ENCODE assay signal across 8 cellular contexts in the genomic region with DNA sequence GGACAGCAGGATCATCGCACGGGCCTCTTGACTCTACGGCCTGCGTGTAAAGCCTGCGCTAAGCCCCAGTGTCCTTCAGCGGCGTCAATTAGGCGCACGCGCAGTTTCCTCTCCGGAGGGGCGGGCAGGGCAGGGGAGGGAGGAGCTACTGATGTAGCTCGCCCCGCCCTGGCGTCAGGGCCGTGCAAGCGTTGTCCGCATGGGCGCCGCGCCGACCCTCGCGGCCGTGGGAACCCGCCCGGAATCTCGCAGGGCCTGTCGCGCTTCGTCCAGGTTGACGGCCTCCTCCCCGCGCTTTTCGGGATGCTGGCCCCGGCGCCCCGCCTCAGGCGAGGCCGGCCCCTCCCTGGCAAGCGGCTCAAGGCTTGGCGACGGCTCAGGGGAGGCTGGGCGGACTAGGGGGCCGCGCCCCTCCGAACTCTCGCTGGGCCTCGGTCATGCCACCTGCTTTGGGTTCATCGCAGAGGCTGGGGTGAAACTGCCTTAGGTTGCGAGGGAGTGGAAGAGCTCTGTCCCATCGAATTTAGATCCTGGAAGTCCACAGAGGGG.
DNase-seq lines count a peak whose midpoint lies in the region; ATAC-seq and TF ChIP-seq lines count a peak whose summit lies in the region.

No MANE protein-coding gene starts in this region.

- peak overlapping the region; percentile 27 for H3K27ac Mint-ChIP-seq in Calu3 (ENCODE audit: unreplicated experiment)

- no peaks in the 10 kb centered on the region for H3K27me3 Mint-ChIP-seq in Calu3 (ENCODE audit: unreplicated experiment)

- peaks cover 8% of the 10 kb centered on the region for H3K4me1 Mint-ChIP-seq in Calu3 (ENCODE audit: low read depth, unreplicated experiment)

- TF ChIP-seq CTCF in Calu3 (IDR thresholded peaks at IDR 0.05; ENCODE audit: unreplicated experiment) = no peak

- H3K9me3 Mint-ChIP-seq in Calu3 (ENCODE audit: low read depth, unreplicated experiment) = no peaks in the 10 kb centered on the region

- DNase-seq in Calu3 (peak; percentile 61), NCI-H1105 treated with DMSO at 0.1 percent for 48 hours (lab: John Stamatoyannopoulos, UW) (peak; percentile 92), lung microvascular endothelial cell (ENCODE audit: low read depth in 2 of 2) (peak; percentile 88 to 92), glomerular visceral epithelial cell (ENCODE audit: extremely low spot score) (no peak)
- DNase-seq in activated CD8-positive, alpha-beta memory T cell treated with anti-CD3 and anti-CD28 coated beads for 4 hours (ENCODE audit: low read depth in 2 of 2) = peak; percentile 45 to 47
- peak; percentile 49 for DNase-seq in effector CD8-positive, alpha-beta T cell (lab: John Stamatoyannopoulos, UW)
- peak; percentile 34 to 74 (median 48) for DNase-seq in stimulated activated CD4-positive, alpha-beta T cell treated with anti-CD3 and anti-CD28 coated beads, TNF-alpha, amount 100 ng/mL, for 24 hours (ENCODE audit: low read depth in 3 of 3)

- CTCF ChIA-PET in Calu3 (lab: Charles Lee) = interaction anchor here (0.7 to 1.1 kb wide), 4 partner anchors 13 to 64 kb away, joined by 3 to 4 read pairs (median 3); no protein-coding TSS in a partner anchor

- peak overlapping the region; percentile 60 for H3K4me3 Mint-ChIP-seq in Calu3 (ENCODE audit: low read depth, unreplicated experiment)

- ATAC-seq in GM21619 (IDR thresholded peaks at IDR 0.05; ENCODE audit: unreplicated experiment) = peak; percentile 82

- BruUV-seq in Calu3 (replicated peaks; lab: Mats Ljungman, UMichigan) = no TSS peak

- intact Hi-C loops in Calu3 (cut with micrococcal nuclease; ENCODE audit: unreplicated experiment) = no loop called here

- H3K36me3 Mint-ChIP-seq in Calu3 (ENCODE audit: insufficient read depth, unreplicated experiment) = peaks cover 11% of the 10 kb centered on the region
